In genomic region chr7:100641860-100642533, GRCh38 we compare ENCODE assay signal across 1 cellular context.
A peak's percentile ranks its signal among the peaks of the same experiment; 100 is the strongest.
TF ChIP-seq lines count a peak whose summit lies in the region.

No MANE protein-coding gene starts in this region.

TF ChIP-seq in HepG2, 621 proteins besides CTCF, POLR2A, EP300 and RAD21 (continued from another document and continues in another):
- TF ChIP-seq, protein P1, sequence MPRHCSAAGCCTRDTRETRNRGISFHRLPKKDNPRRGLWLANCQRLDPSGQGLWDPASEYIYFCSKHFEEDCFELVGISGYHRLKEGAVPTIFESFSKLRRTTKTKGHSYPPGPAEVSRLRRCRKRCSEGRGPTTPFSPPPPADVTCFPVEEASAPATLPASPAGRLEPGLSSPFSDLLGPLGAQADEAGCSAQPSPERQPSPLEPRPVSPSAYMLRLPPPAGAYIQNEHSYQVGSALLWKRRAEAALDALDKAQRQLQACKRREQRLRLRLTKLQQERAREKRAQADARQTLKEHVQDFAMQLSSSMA (CRISPR knock-in tag; IDR thresholded peaks at IDR 0.05) = peak; percentile 80
- peak; percentile 30; the same call in 1 of the 2 replicates for TF ChIP-seq ZFP91 (CRISPR knock-in tag; IDR thresholded peaks at IDR 0.05; ENCODE audit: borderline replicate concordance)
- TF ChIP-seq REL (CRISPR knock-in tag; conservative IDR thresholded peaks at IDR 0.05) = 0 out of 2 replicates have a peak, but pooled peaks have one; percentile 15
- no peak for TF ChIP-seq NONO (IDR thresholded peaks at IDR 0.05)
- 0 out of 2 replicates have a peak, but pooled peaks have one; percentile 2 for TF ChIP-seq NONO (CRISPR knock-in tag; conservative IDR thresholded peaks at IDR 0.05)
- peak; percentile 47; the same call in 1 of the 2 replicates for TF ChIP-seq MYC (CRISPR knock-in tag; IDR thresholded peaks at IDR 0.05; ENCODE audit: borderline replicate concordance)
- TF ChIP-seq YEATS2 (CRISPR knock-in tag; IDR thresholded peaks at IDR 0.05; ENCODE audit: borderline replicate concordance) = no peak
- no peak for TF ChIP-seq SP1 (IDR thresholded peaks at IDR 0.05)
- 0 out of 2 replicates have a peak, but pooled peaks have one; percentile 6 for TF ChIP-seq SP1 (CRISPR knock-in tag; IDR thresholded peaks at IDR 0.05)
- no peak for TF ChIP-seq GABPA (IDR thresholded peaks at IDR 0.05; ENCODE audit: low read depth, low read length)
- TF ChIP-seq GABPA (CRISPR knock-in tag; IDR thresholded peaks at IDR 0.05; ENCODE audit: low read depth) = no peak
- TF ChIP-seq ZNF749 (CRISPR knock-in tag; IDR thresholded peaks at IDR 0.05; ENCODE audit: borderline replicate concordance) = no peak
- TF ChIP-seq ZSCAN20 (CRISPR knock-in tag; IDR thresholded peaks at IDR 0.05; ENCODE audit: borderline replicate concordance) = no peak
- TF ChIP-seq ZNF235 (CRISPR knock-in tag; IDR thresholded peaks at IDR 0.05; ENCODE audit: borderline replicate concordance) = 0 out of 2 replicates have a peak, but pooled peaks have one; percentile 50
- 0 out of 2 replicates have a peak, but pooled peaks have one; percentile 69 for TF ChIP-seq ZBTB20 (CRISPR knock-in tag; IDR thresholded peaks at IDR 0.05; ENCODE audit: borderline replicate concordance, low read depth)
- TF ChIP-seq HOMEZ (CRISPR knock-in tag; IDR thresholded peaks at IDR 0.05; ENCODE audit: low read depth) = 0 out of 2 replicates have a peak, but pooled peaks have one; percentile 7
- TF ChIP-seq MTA1 (CRISPR knock-in tag; IDR thresholded peaks at IDR 0.05; ENCODE audit: borderline replicate concordance) = peak; percentile 20
- TF ChIP-seq, protein P2, sequence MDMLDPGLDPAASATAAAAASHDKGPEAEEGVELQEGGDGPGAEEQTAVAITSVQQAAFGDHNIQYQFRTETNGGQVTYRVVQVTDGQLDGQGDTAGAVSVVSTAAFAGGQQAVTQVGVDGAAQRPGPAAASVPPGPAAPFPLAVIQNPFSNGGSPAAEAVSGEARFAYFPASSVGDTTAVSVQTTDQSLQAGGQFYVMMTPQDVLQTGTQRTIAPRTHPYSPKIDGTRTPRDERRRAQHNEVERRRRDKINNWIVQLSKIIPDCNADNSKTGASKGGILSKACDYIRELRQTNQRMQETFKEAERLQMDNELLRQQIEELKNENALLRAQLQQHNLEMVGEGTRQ (IDR thresholded peaks at IDR 0.05; ENCODE audit: low read depth, low read length) = no peak
- TF ChIP-seq, protein P2 (CRISPR knock-in tag; IDR thresholded peaks at IDR 0.05; ENCODE audit: borderline replicate concordance) = peak; percentile 7; the same call in 1 of the 2 replicates
- peak; percentile 10; the same call in 1 of the 2 replicates for TF ChIP-seq NR2F6 (IDR thresholded peaks at IDR 0.05)
- TF ChIP-seq NR2F6 (CRISPR knock-in tag; IDR thresholded peaks at IDR 0.05) = no peak
- TF ChIP-seq PAXIP1 (CRISPR knock-in tag; conservative IDR thresholded peaks at IDR 0.05) = peak; percentile 0; the same call in 1 of the 2 replicates
- TF ChIP-seq ZNF607 (CRISPR knock-in tag; IDR thresholded peaks at IDR 0.05; ENCODE audit: borderline replicate concordance) = no peak
- peak; percentile 40; the same call in 1 of the 2 replicates for TF ChIP-seq TFAP4 (IDR thresholded peaks at IDR 0.05; ENCODE audit: borderline replicate concordance, low read depth)
- no peak for TF ChIP-seq CREBL2 (CRISPR knock-in tag; IDR thresholded peaks at IDR 0.05; ENCODE audit: borderline replicate concordance)
- TF ChIP-seq, protein P3, sequence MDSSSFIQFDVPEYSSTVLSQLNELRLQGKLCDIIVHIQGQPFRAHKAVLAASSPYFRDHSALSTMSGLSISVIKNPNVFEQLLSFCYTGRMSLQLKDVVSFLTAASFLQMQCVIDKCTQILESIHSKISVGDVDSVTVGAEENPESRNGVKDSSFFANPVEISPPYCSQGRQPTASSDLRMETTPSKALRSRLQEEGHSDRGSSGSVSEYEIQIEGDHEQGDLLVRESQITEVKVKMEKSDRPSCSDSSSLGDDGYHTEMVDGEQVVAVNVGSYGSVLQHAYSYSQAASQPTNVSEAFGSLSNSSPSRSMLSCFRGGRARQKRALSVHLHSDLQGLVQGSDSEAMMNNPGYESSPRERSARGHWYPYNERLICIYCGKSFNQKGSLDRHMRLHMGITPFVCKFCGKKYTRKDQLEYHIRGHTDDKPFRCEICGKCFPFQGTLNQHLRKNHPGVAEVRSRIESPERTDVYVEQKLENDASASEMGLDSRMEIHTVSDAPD (CRISPR knock-in tag; IDR thresholded peaks at IDR 0.05) = 0 out of 2 replicates have a peak, but pooled peaks have one; percentile 43
- TF ChIP-seq ZSCAN21 (CRISPR knock-in tag; IDR thresholded peaks at IDR 0.05; ENCODE audit: borderline replicate concordance) = 0 out of 2 replicates have a peak, but pooled peaks have one; percentile 20
- TF ChIP-seq MAX (IDR thresholded peaks at IDR 0.05) = peak; percentile 51; the same call in 1 of the 2 replicates
- TF ChIP-seq ZNF230 (CRISPR knock-in tag; IDR thresholded peaks at IDR 0.05) = no peak
- TF ChIP-seq MAZ (IDR thresholded peaks at IDR 0.05; ENCODE audit: borderline replicate concordance, low read depth, low read length) = no peak
- TF ChIP-seq MAZ (CRISPR knock-in tag; IDR thresholded peaks at IDR 0.05; ENCODE audit: low read depth) = 0 out of 2 replicates have a peak, but pooled peaks have one; percentile 12
- TF ChIP-seq ARID5B (CRISPR knock-in tag; IDR thresholded peaks at IDR 0.05) = peak; percentile 7; the same call in 1 of the 2 replicates
- TF ChIP-seq ZNF775 (CRISPR knock-in tag; IDR thresholded peaks at IDR 0.05; ENCODE audit: borderline replicate concordance) = no peak
- 0 out of 2 replicates have a peak, but pooled peaks have one; percentile 19 for TF ChIP-seq HNF1B (CRISPR knock-in tag; IDR thresholded peaks at IDR 0.05)
- TF ChIP-seq ZNF552 (CRISPR knock-in tag; IDR thresholded peaks at IDR 0.05; ENCODE audit: borderline replicate concordance) = no peak
- TF ChIP-seq ZNF275 (CRISPR knock-in tag; IDR thresholded peaks at IDR 0.05; ENCODE audit: borderline replicate concordance) = 0 out of 2 replicates have a peak, but pooled peaks have one; percentile 68
- TF ChIP-seq ZNF563 (CRISPR knock-in tag; IDR thresholded peaks at IDR 0.05) = peak; percentile 24; the same call in 1 of the 2 replicates
- TF ChIP-seq FOSL1 (CRISPR knock-in tag; IDR thresholded peaks at IDR 0.05; ENCODE audit: borderline replicate concordance) = no peak
